ENCODE assay signal across 26 cellular contexts in genomic region chr20:34915749-34916455, GRCh38. TPM values are rescaled to one million over a fixed set of nuclear protein-coding genes. Genes with fewer than 3 reads are reported as not detected.
DNase-seq lines count a peak whose midpoint lies in the region; ATAC-seq lines count a peak whose summit lies in the region.
"Had no signal": no experiment of that assay in that cellular context is flagged by ENCODE, and none has a peak within 500 bp of the region (broad histone marks: within the 10 kb centered on the region; RNA-seq: fewer than 3 reads in every experiment).

No MANE protein-coding gene starts in this region.

- no peaks in the 10 kb centered on the region for H3K9me3 Mint-ChIP-seq in activated T-helper 17 cell treated with anti-CD3 and anti-CD28 coated beads, Interleukin-2, amount 50 U/mL, for 72 hours
- H3K9me3 Mint-ChIP-seq: stimulated activated naive CD8-positive, alpha-beta T cell treated with anti-CD3 and anti-CD28 coated beads, Interleukin-15, Interleukin-2, amounts not matched to agents 100 ng/mL and 50 ng/mL, for 24 hours had no signal

- peaks cover 34% of the 10 kb centered on the region for H3K4me1 Mint-ChIP-seq in activated T-helper 17 cell treated with anti-CD3 and anti-CD28 coated beads, Interleukin-2, amount 50 U/mL, for 72 hours

- H3K36me3 ChIP-seq in muscle layer of duodenum (ENCODE audit: control insufficient read depth in 1 of 2, insufficient read depth in 2 of 2, low read length in 2 of 2) = peaks cover 18 to 19% of the 10 kb centered on the region in 2 donors
- H3K36me3 ChIP-seq: breast epithelium, pancreas had no signal

- no peak overlapping the region for H3K4me3 Mint-ChIP-seq in activated T-helper 17 cell treated with anti-CD3 and anti-CD28 coated beads, Interleukin-2, amount 50 U/mL, for 72 hours
- H3K4me3 Mint-ChIP-seq: activated naive CD4-positive, alpha-beta T cell treated with anti-CD3 and anti-CD28 coated beads, Interleukin-2, amount 10 ng/mL, durations not matched to agents 7 days and 5 days; CD14-positive monocyte; stimulated activated naive CD8-positive, alpha-beta T cell treated with anti-CD3 and anti-CD28 coated beads, Interleukin-15, Interleukin-2, amounts not matched to agents 100 ng/mL and 50 ng/mL, for 24 hours had no signal

- no peaks in the 10 kb centered on the region for H3K4me1 ChIP-seq in muscle layer of duodenum (ENCODE audit: control insufficient read depth in 1 of 2, insufficient read depth in 2 of 2, low read length in 2 of 2)
- H3K4me1 ChIP-seq: breast epithelium, SJSA1, tibial artery had no signal

- H3K27ac ChIP-seq in muscle layer of duodenum (ENCODE audit: low read length) = peak overlapping the region; percentile 5
- H3K27ac ChIP-seq: breast epithelium, coronary artery, pancreas, SJSA1, tibial artery had no signal

- peak overlapping the region; percentile 75 for H3K27ac Mint-ChIP-seq in activated T-helper 17 cell treated with anti-CD3 and anti-CD28 coated beads, Interleukin-2, amount 50 U/mL, for 72 hours
- H3K27ac Mint-ChIP-seq: activated naive CD4-positive, alpha-beta T cell treated with anti-CD3 and anti-CD28 coated beads, Interleukin-2, amount 10 ng/mL, durations not matched to agents 7 days and 5 days; stimulated activated naive CD8-positive, alpha-beta T cell treated with anti-CD3 and anti-CD28 coated beads, Interleukin-15, Interleukin-2, amounts not matched to agents 100 ng/mL and 50 ng/mL, for 24 hours had no signal

- no peak overlapping the region for H3K4me3 ChIP-seq in muscle layer of duodenum (ENCODE audit: low read depth in 1 of 2, low read length in 2 of 2)
- H3K4me3 ChIP-seq: breast epithelium, coronary artery, pancreas, SJSA1, tibial artery had no signal

- ATAC-seq in activated T-helper 17 cell treated with anti-CD3 and anti-CD28 coated beads, Interleukin-2, amount 50 U/mL, for 72 hours (replicated peaks) = no peak
- ATAC-seq: esophagus mucosa, Panc1, sciatic nerve had no signal

- no peaks in the 10 kb centered on the region for H3K27me3 Mint-ChIP-seq in activated T-helper 17 cell treated with anti-CD3 and anti-CD28 coated beads, Interleukin-2, amount 50 U/mL, for 72 hours
- H3K27me3 Mint-ChIP-seq: activated naive CD4-positive, alpha-beta T cell treated with anti-CD3 and anti-CD28 coated beads, Interleukin-2, amount 10 ng/mL, durations not matched to agents 7 days and 5 days; stimulated activated naive CD8-positive, alpha-beta T cell treated with anti-CD3 and anti-CD28 coated beads, Interleukin-15, Interleukin-2, amounts not matched to agents 100 ng/mL and 50 ng/mL, for 24 hours had no signal

- no peaks in the 10 kb centered on the region for H3K9me3 ChIP-seq in muscle layer of duodenum (ENCODE audit: control insufficient read depth in 1 of 2, low read length in 2 of 2)
- H3K9me3 ChIP-seq: breast epithelium, pancreas, SJSA1, tibial artery had no signal

- H3K36me3 Mint-ChIP-seq in activated T-helper 17 cell treated with anti-CD3 and anti-CD28 coated beads, Interleukin-2, amount 50 U/mL, for 72 hours (ENCODE audit: low read depth) = peaks cover 9% of the 10 kb centered on the region

- DNase-seq in OCI-M1 (lab: John Stamatoyannopoulos, UW) (peak; percentile 17), NOMO-1 (lab: John Stamatoyannopoulos, UW; ENCODE audit: unreplicated experiment in 2 of 2) (no peak), SHP77 (lab: John Stamatoyannopoulos, UW) (no peak)
- DNase-seq: activated CD4-positive, alpha-beta T cell treated with anti-CD3 and anti-CD28 coated beads for 48 hours; activated naive CD4-positive, alpha-beta T cell treated with anti-CD3 and anti-CD28 coated beads, Interleukin-2, amount 10 ng/mL, durations not matched to agents 7 days and 5 days; activated T-cell treated with anti-CD3 and anti-CD28 coated beads, Interleukin-2, amount 50 U/mL, for 48 hours; amygdala; H7; KG1; MM.1S; NCI-H1436; NCI-H2107; pancreas; tibial artery had no signal

- no peaks in the 10 kb centered on the region for H3K27me3 ChIP-seq in muscle layer of duodenum (ENCODE audit: low read depth, low read length)
- H3K27me3 ChIP-seq: breast epithelium, pancreas, SJSA1, tibial artery had no signal

RNA-seq across cellular contexts. Expression of gene ACSS2, which starts 39.5 kb away (rescaled TPM):
- total RNA-seq in activated T-helper 17 cell treated with anti-CD3 and anti-CD28 coated beads, Interleukin-2, amount 50 U/mL, for 72 hours = 10 to 100 TPM; 31.7 to 42.0 TPM

RNA-seq across cellular contexts. Expression of gene GSS, which starts 39.7 kb away (rescaled TPM):
- 10 to 100 TPM; 54.7 to 57.4 TPM for total RNA-seq in activated T-helper 17 cell treated with anti-CD3 and anti-CD28 coated beads, Interleukin-2, amount 50 U/mL, for 72 hours

RNA-seq across cellular contexts. Expression of gene MYH7B, which starts 39.8 kb away (rescaled TPM):
- total RNA-seq in activated T-helper 17 cell treated with anti-CD3 and anti-CD28 coated beads, Interleukin-2, amount 50 U/mL, for 72 hours = under 1 TPM; 0.24 to 0.29 TPM
- total RNA-seq: esophagus mucosa, frontal cortex, HT1080, SJSA1 had no signal

RNA-seq across cellular contexts. Expression of gene GGT7, which starts 43.2 kb away (rescaled TPM):
- total RNA-seq in activated T-helper 17 cell treated with anti-CD3 and anti-CD28 coated beads, Interleukin-2, amount 50 U/mL, for 72 hours = 10 to 100 TPM in 1 of 2 donors, 1 to 10 TPM in 1; 7.3 to 21.1 TPM
